ENCODE assay signal across 8 cellular contexts in the genomic region with DNA sequence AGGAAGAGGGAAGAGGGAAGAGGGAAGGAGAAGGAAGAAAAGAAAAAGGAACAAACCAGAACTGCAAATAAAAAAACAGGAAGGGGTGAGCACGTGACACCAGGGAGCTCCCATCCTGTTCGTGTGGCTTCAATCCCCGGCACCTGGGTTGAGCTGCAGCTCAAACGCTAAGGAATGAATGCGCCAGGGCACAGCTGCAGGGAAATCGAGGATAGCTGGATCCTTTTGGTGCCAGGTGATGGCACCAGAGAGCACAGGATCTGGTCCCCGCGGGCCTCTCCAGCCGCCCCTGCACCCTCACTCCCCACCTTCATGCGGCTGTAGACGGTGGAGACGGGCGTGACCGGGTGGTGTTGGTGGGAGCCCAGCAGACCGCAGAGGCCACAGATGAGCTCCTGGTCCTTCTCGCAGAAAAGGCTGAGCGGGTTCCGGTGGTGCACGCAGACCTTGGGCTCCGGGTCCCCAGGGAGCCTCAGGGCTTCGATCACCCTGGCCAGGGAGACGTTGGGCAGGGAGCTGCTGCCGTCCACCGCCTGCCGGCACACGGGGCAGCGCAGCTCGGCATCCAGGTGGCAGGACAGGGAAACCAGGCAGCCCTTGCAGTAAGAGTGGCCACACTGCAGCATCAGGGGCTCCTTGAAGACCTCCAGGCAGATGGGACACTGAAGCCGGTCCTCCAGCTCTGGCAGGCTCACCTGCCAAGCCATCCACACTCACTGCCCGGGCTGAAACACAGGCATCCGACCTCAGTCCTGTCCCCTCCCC. TPM values are rescaled to one million over a fixed set of nuclear protein-coding genes. Genes with fewer than 3 reads are reported as not detected.
DNase-seq lines count a peak whose midpoint lies in the region; TF ChIP-seq lines count a peak whose summit lies in the region.
"Not testable (repeated sequence)": the region's sequence is repeated elsewhere in the genome, so short reads cannot be mapped to it uniquely, and the experiment has no call there.

No MANE protein-coding gene starts in this region.

- H3K27me3 Mint-ChIP-seq in CD4-positive, alpha-beta memory T cell: not testable (repeated sequence)

- not testable (repeated sequence) for H3K9me3 Mint-ChIP-seq in CD4-positive, alpha-beta memory T cell

- H3K4me1 ChIP-seq in CD4-positive, alpha-beta memory T cell (ENCODE audit: insufficient read depth, low read length): not testable (repeated sequence)

- H3K27ac ChIP-seq in CD4-positive, alpha-beta memory T cell (ENCODE audit: low read depth, low read length): not testable (repeated sequence)

- not testable (repeated sequence) for H3K9me3 ChIP-seq in CD4-positive, alpha-beta memory T cell (ENCODE audit: control insufficient read depth in 1 of 2, low read length in 2 of 2)

- H3K4me3 ChIP-seq in CD4-positive, alpha-beta memory T cell (ENCODE audit: low read length in 2 of 2): peak overlapping the region in 1 of 2 donors; percentile 15
- not testable (repeated sequence) for H3K4me3 ChIP-seq in H7 (ENCODE audit: insufficient read depth, low read depth, low read length); fibroblast of mammary gland (ENCODE audit: control insufficient read depth, low read depth, low read length)

- intact Hi-C loops in CD4-positive, alpha-beta memory T cell (cut with micrococcal nuclease): loop anchor here (1.0 kb wide), 1 partner anchor 127 kb away; no protein-coding TSS in a partner anchor

- H3K36me3 Mint-ChIP-seq in CD4-positive, alpha-beta memory T cell: not testable (repeated sequence)

- H3K36me3 ChIP-seq in CD4-positive, alpha-beta memory T cell (ENCODE audit: insufficient read depth, low read length); H7 (replicated peaks; ENCODE audit: control insufficient read depth, insufficient read depth, low read length): not testable (repeated sequence)

- not testable (repeated sequence) for H3K27me3 ChIP-seq in CD4-positive, alpha-beta memory T cell (ENCODE audit: insufficient read depth, low read length); H7 (ENCODE audit: control insufficient read depth, insufficient read depth, low read length)

- POLR2A ChIA-PET in CD4-positive, alpha-beta memory T cell (lab: Charles Lee; ENCODE audit: partially characterized antibody): interaction anchor here (0.5 to 1.1 kb wide), 4 partner anchors 9 to 15 kb away, joined by 3 read pairs; no protein-coding TSS in a partner anchor

- CTCF ChIA-PET in CD4-positive, alpha-beta memory T cell (lab: Charles Lee; ENCODE audit: partially characterized antibody): interaction anchor here (0.6 to 3.6 kb wide), 17 partner anchors 8 to 197 kb away, joined by 3 to 39 read pairs (median 3); partner anchors contain the start of genes BAZ1B and NSUN5

- peak in 4 of 5 donors; percentile 31 to 50 (median 40) for DNase-seq in CD4-positive, alpha-beta memory T cell
- DNase-seq in H7 (peak; percentile 95), NCI-H1436 treated with DMSO at 0.1 percent for 48 hours (lab: John Stamatoyannopoulos, UW) (peak; percentile 15), SKM-1 treated with dmso at 0.1 percent for 144 hours (lab: John Stamatoyannopoulos, UW; ENCODE audit: unreplicated experiment) (peak; percentile 72), activated gamma-delta T cell treated with Interleukin-2 at 50 U/mL for 16 hours (peak; percentile 52), fibroblast of mammary gland (ENCODE audit: low read depth) (peak; percentile 31), mucosa of gallbladder (ENCODE audit: low spot score) (peak; percentile 56)
- peak; percentile 7 for DNase-seq in stimulated activated CD8-positive, alpha-beta memory T cell treated with anti-CD3 and anti-CD28 coated beads, Interleukin-15, amount 100 ng/mL, for 24 hours (ENCODE audit: low read depth)

- peak overlapping the region in 4 of 7 donors; percentile 40 to 75 (median 52) for H3K27ac Mint-ChIP-seq in CD4-positive, alpha-beta memory T cell

- H3K4me1 Mint-ChIP-seq in CD4-positive, alpha-beta memory T cell: peaks cover 0 to 11% (median 8%) of the 10 kb centered on the region in 4 donors

- H3K4me3 Mint-ChIP-seq in CD4-positive, alpha-beta memory T cell: peak overlapping the region; percentile 51 to 80 (median 75)

- TF ChIP-seq CTCF in fibroblast of mammary gland (conservative IDR thresholded peaks at IDR 0.05; ENCODE audit: control insufficient read depth, insufficient read depth, low read depth, low read length): peak; percentile 48

RNA-seq across cellular contexts. Expression of gene TRIM50, which starts 3.6 kb away (rescaled TPM):
- not detected for total RNA-seq in CD4-positive, alpha-beta memory T cell
- not detected for polyA plus RNA-seq in CD4-positive, alpha-beta memory T cell
- total RNA-seq in H7 (2014; rRNA removed; shearing (Covaris generic)): 0.11 TPM in 1 of 2 replicates, not detected in the other
- 1.3 TPM for total RNA-seq in mucosa of gallbladder

RNA-seq across cellular contexts. Expression of gene FKBP6, which starts 3.7 kb away (rescaled TPM):
- total RNA-seq in CD4-positive, alpha-beta memory T cell: not detected
- not detected for polyA plus RNA-seq in CD4-positive, alpha-beta memory T cell
- 0.10 TPM in 1 of 2 replicates, not detected in the other for total RNA-seq in H7 (2014; rRNA removed; shearing (Covaris generic))
- total RNA-seq in mucosa of gallbladder: not detected

RNA-seq across cellular contexts. Expression of gene NSUN5, which starts 15.6 kb away (rescaled TPM):
- 10 to 100 TPM; 54.4 to 62.5 TPM for total RNA-seq in CD4-positive, alpha-beta memory T cell
- 10 to 100 TPM; 39.9 to 47.7 TPM for polyA plus RNA-seq in CD4-positive, alpha-beta memory T cell
- 69.1 and 90.9 TPM in 2 replicates for total RNA-seq in H7 (2014; rRNA removed; shearing (Covaris generic))
- 21.4 TPM for total RNA-seq in mucosa of gallbladder

Comparison
In these comparisons a context has a peak if more than half of its experiments do, and no peak if none do; other contexts are left out.
1. DNase-seq: peak in every context shown above with its lines; median percentile 95 in H7; 72 in SKM-1 treated with dmso at 0.1 percent for 144 hours; 56 in mucosa of gallbladder; 52 in activated gamma-delta T cell treated with Interleukin-2 at 50 U/mL for 16 hours; 40 in CD4-positive, alpha-beta memory T cell; 31 in fibroblast of mammary gland; 15 in NCI-H1436 treated with DMSO at 0.1 percent for 48 hours; 7 in stimulated activated CD8-positive, alpha-beta memory T cell treated with anti-CD3 and anti-CD28 coated beads, Interleukin-15, amount 100 ng/mL, for 24 hours.